8 cellular contexts compared by ENCODE assay signal in the genomic region with DNA sequence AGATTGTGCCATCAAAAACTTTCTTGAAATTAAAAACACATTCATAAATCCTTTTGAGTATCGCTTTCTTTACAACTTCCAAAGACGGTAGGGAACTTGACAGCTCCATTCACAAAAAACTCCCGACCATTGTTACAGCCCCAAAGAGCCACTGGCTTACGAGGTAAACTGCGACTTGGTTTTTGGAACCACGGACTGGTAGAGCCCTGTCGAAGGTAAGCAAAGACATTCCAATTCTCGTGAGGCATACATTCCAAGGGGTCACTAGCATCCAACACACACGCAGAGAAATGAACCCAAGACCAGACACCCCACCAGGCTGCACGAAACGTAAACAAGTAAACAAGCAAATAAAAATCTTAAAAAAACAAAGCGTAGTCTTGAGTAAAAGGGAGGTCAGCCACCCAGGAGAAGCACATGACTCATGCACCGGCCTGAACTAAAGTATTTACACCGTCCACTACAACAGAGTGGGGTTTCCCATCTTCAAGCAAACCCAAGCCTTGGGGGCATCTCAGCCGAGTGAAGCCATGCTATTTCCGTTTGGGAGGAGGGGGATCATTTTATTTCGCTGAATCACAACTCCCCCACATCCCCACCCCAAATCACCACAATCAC. TPM values are rescaled to one million over a fixed set of nuclear protein-coding genes. Genes with fewer than 3 reads are reported as not detected.
A peak's percentile ranks its signal among the peaks of the same experiment; 100 is the strongest.
DNase-seq lines count a peak whose midpoint lies in the region; ATAC-seq and TF ChIP-seq lines count a peak whose summit lies in the region.

No MANE protein-coding gene starts in this region.

- H3K4me3 ChIP-seq in cardiac muscle cell: peak overlapping the region; percentile 97
- H3K4me3 ChIP-seq in ovary: peak overlapping the region; percentile 68

- WGBS in ovary, 3 donors: 4 to 7% (median 6%) methylated on average over 17 of the region's 17 CpGs

- DNase-seq in cardiac muscle cell (ENCODE audit: low read depth in 1 of 2, low spot score in 1 of 2): peak; percentile 19 to 64
- DNase-seq in Right ventricle myocardium superior: no peak
- DNase-seq in fibroblast of peridontal ligament (ENCODE audit: extremely low read depth): peak; percentile 50
- peak in 1 of 5 donors; percentile 27 for DNase-seq in ovary
- no peak for DNase-seq in Kasumi-1 (lab: John Stamatoyannopoulos, UW)
- DNase-seq in mucosa of gallbladder (ENCODE audit: low spot score): no peak

- H3K27ac ChIP-seq in cardiac muscle cell: peak overlapping the region; percentile 100
- peak overlapping the region; percentile 99 for H3K27ac ChIP-seq in VCaP
- H3K27ac ChIP-seq in ovary: peak overlapping the region; percentile 46 to 99

- no peaks in the 10 kb centered on the region for H3K27me3 ChIP-seq in cardiac muscle cell
- no peaks in the 10 kb centered on the region for H3K27me3 ChIP-seq in ovary

- H3K9me3 ChIP-seq in cardiac muscle cell (ENCODE audit: low read depth): no peaks in the 10 kb centered on the region
- H3K9me3 ChIP-seq in ovary: no peaks in the 10 kb centered on the region

- peaks cover 47% of the 10 kb centered on the region for H3K4me1 ChIP-seq in cardiac muscle cell (ENCODE audit: low read depth)
- H3K4me1 ChIP-seq in ovary (ENCODE audit: insufficient read depth): peaks cover 21% of the 10 kb centered on the region

- intact Hi-C loops in Right ventricle myocardium superior (cut with DNase I): loop anchor here (5.0 kb wide), 2 partner anchors 36 to 49 kb away; no protein-coding TSS in a partner anchor
- intact Hi-C loops in ovary (cut with DNase I): loop anchor here in 2 of 4 donors (5.0 to 10.0 kb wide), 2 partner anchors 46 to 86 kb away; partner anchors contain the start of gene AKAP8L (in 1 of the 2)

- TF ChIP-seq POLR2A in ovary (IDR thresholded peaks at IDR 0.05): no peak

- no peak for TF ChIP-seq EP300 in ovary (IDR thresholded peaks at IDR 0.05)

- ATAC-seq in Right ventricle myocardium superior (ENCODE audit: poor library complexity) (no peak), GM19467 (IDR thresholded peaks at IDR 0.05; ENCODE audit: unreplicated experiment) (no peak)

- H3K36me3 ChIP-seq in cardiac muscle cell: no peaks in the 10 kb centered on the region
- H3K36me3 ChIP-seq in ovary: no peaks in the 10 kb centered on the region

- TF ChIP-seq CTCF in cardiac muscle cell (IDR thresholded peaks at IDR 0.05; ENCODE audit: low read depth, low read length) (no peak), VCaP (conservative IDR thresholded peaks at IDR 0.05) (no peak), ovary (IDR thresholded peaks at IDR 0.05) (peak in 1 of 3 donors; percentile 19)

RNA-seq across cellular contexts. Expression of gene BRD4, which starts 1.4 kb away (rescaled TPM):
- total RNA-seq in cardiac muscle cell (25.9 and 42.5 TPM in 2 replicates), Right ventricle myocardium superior (55.1 TPM), ovary (100 to 1,000 TPM in 4 of 7 donors, 10 to 100 TPM in 3; 19.6 to 127 (median 100) TPM), mucosa of gallbladder (87.8 TPM)
- polyA plus RNA-seq in cardiac muscle cell (86.1 and 109 TPM in 2 replicates), ovary (10 to 100 TPM; 30.1 to 31.0 TPM)

RNA-seq across cellular contexts. Expression of gene AKAP8, which starts 48.7 kb away (rescaled TPM):
- total RNA-seq in cardiac muscle cell (16.3 and 34.5 TPM in 2 replicates), Right ventricle myocardium superior (20.6 TPM), ovary (10 to 100 TPM; 19.1 to 53.3 (median 46.4) TPM), mucosa of gallbladder (38.9 TPM)
- polyA plus RNA-seq in cardiac muscle cell (17.8 and 24.1 TPM in 2 replicates), ovary (10 to 100 TPM; 13.6 to 21.6 TPM)

Comparison
In these comparisons a context has a peak if more than half of its experiments do, and no peak if none do; other contexts are left out.
1. DNase-seq: peak in cardiac muscle cell (2 of 2) and fibroblast of peridontal ligament (single experiment); none in Right ventricle myocardium superior (single experiment), Kasumi-1 (0 of 2) and mucosa of gallbladder (single experiment).
2. Peak in every context shown above with its lines, with median percentiles within 50 percentile points of each other: H3K27ac ChIP-seq.